ENCODE assay signal across 1 cellular context in the genomic region with DNA sequence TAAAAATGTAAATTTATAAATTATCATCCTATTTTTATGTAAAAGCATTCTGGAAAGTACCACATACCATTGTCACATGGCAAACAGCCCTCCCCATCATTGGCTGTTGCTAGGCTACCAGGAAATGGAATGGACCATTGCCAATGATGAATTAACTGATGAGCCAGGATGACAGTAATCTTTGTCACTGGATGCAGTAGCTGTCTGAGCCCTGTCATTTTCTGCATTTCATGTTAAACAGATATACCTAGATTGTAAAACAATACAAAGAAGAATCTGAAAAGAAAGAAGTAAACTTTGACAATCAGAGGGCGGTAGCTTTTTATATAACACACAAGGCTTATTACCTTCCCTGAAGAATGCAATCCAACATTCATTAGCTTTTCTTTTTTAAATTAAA.
TF ChIP-seq lines count a peak whose summit lies in the region.

No MANE protein-coding gene starts in this region.

TF ChIP-seq in neural cell, 6 proteins besides CTCF, POLR2A, EP300 and RAD21 (continued from another document):
- TF ChIP-seq POLR2AphosphoS5 (IDR thresholded peaks at IDR 0.05) (peak; percentile 71), MXI1 (conservative IDR thresholded peaks at IDR 0.05; ENCODE audit: poor library complexity, severe bottlenecking) (no peak), SMC3 (conservative IDR thresholded peaks at IDR 0.05; ENCODE audit: poor library complexity) (no peak)
